ENCODE assay signal across 19 cellular contexts in genomic region chr2:168198476-168199192, GRCh38. TPM values are rescaled to one million over a fixed set of nuclear protein-coding genes. Genes with fewer than 3 reads are reported as not detected.
DNase-seq lines count a peak whose midpoint lies in the region; ATAC-seq, FAIRE-seq and TF ChIP-seq lines count a peak whose summit lies in the region.
"Had no signal": no experiment of that assay in that cellular context is flagged by ENCODE, and none has a peak within 500 bp of the region (broad histone marks: within the 10 kb centered on the region; RNA-seq: fewer than 3 reads in every experiment).

No MANE protein-coding gene starts in this region.

- H2BK15ac ChIP-seq in IMR-90 (ENCODE audit: low read depth, low read length) = no peak overlapping the region; the same call in 2 of the 3 replicates

- H3K79me2 ChIP-seq in mammary epithelial cell (ENCODE audit: insufficient read depth, low read length) (peaks cover 73% of the 10 kb centered on the region), MM.1S (ENCODE audit: low read length) (no peaks in the 10 kb centered on the region)

- TF ChIP-seq CTCF in IMR-90 (conservative IDR thresholded peaks at IDR 0.05; ENCODE audit: low read depth, low read length) (no peak), mammary epithelial cell (conservative IDR thresholded peaks at IDR 0.05 in 1 of 2, IDR thresholded peaks at IDR 0.05 in 1 of 2; ENCODE audit: extremely low read depth in 1 of 2, insufficient read depth in 1 of 2, low read depth in 1 of 2, low read length in 2 of 2) (no peak), MM.1S (IDR thresholded peaks at IDR 0.05; ENCODE audit: low read length) (no peak), kidney (IDR thresholded peaks at IDR 0.05; ENCODE audit: borderline replicate concordance, extremely low read depth, insufficient read depth) (no peak), uterus (IDR thresholded peaks at IDR 0.05) (no peak)

- H4K20me1 ChIP-seq in IMR-90 (ENCODE audit: insufficient read depth, low read length) (0 out of 2 replicates have a peak, but pooled peaks cover 6% of the 10 kb centered on the region), mammary epithelial cell (ENCODE audit: insufficient read depth, low read length) (no peaks in the 10 kb centered on the region), MM.1S (ENCODE audit: insufficient read depth, low read length) (no peaks in the 10 kb centered on the region)

- H3K9me3 ChIP-seq in IMR-90 (ENCODE audit: control insufficient read depth, insufficient read depth, low read length) (no peaks in the 10 kb centered on the region), mammary epithelial cell (replicated peaks; ENCODE audit: insufficient read depth, low read length) (no peaks in the 10 kb centered on the region), MM.1S (replicated peaks; ENCODE audit: insufficient read depth, low read length) (no peaks in the 10 kb centered on the region), kidney (ENCODE audit: control insufficient read depth in 1 of 2, low read length in 2 of 2) (no peaks in the 10 kb centered on the region), SJCRH30 (replicated peaks) (no peaks in the 10 kb centered on the region), uterus (no peaks in the 10 kb centered on the region)
- H3K9me3 ChIP-seq: Peyer's patch had no signal

- no peak overlapping the region; the same call in 1 of the 2 replicates for H2BK20ac ChIP-seq in IMR-90 (ENCODE audit: low read depth, low read length)

- in situ Hi-C loops in IMR-90 (cut with MboI; ENCODE audit: low sequenced_read_pairs) = no loop called here
- in situ Hi-C loops in mammary epithelial cell (cut with MboI; ENCODE audit: low sequenced_read_pairs in 2 of 2) = no loop called here

- intact Hi-C loops in IMR-90 (cut with micrococcal nuclease) = no loop called here
- intact Hi-C loops in mammary epithelial cell (cut with micrococcal nuclease) = no loop called here
- intact Hi-C loops in kidney (cut with DNase I) = no loop called here
- intact Hi-C loops in uterus (cut with DNase I; ENCODE audit: low total_unique reads) = no loop called here

- H3K27ac ChIP-seq in IMR-90 (ENCODE audit: insufficient read depth, low read length) (no peak overlapping the region), mammary epithelial cell (ENCODE audit: insufficient read depth, low read depth, low read length) (peak overlapping the region; percentile 22), MM.1S (ENCODE audit: low read length) (no peak overlapping the region), kidney (ENCODE audit: low read depth in 2 of 2, low read length in 2 of 2) (no peak overlapping the region), SJCRH30 (no peak overlapping the region), uterus (no peak overlapping the region)
- H3K27ac ChIP-seq: Peyer's patch had no signal

- 80% methylated on average over 1 of the region's 7 CpGs; no CpG with 5 or more reads in 1 of the 2 experiments for WGBS in IMR-90 (ENCODE audit: extremely low coverage in 2 of 2, insufficient read length in 1 of 2), 2 experiments
- WGBS in mammary epithelial cell (ENCODE audit: low coverage, missing lambda C conversion rate) = 48% methylated on average over 7 of the region's 7 CpGs

- H3K27me3 ChIP-seq in IMR-90 (ENCODE audit: control insufficient read depth, insufficient read depth, low read length) (no peaks in the 10 kb centered on the region), mammary epithelial cell (ENCODE audit: insufficient read depth, low read length) (no peaks in the 10 kb centered on the region), MM.1S (replicated peaks; ENCODE audit: insufficient read depth, low read length) (no peaks in the 10 kb centered on the region), SJCRH30 (no peaks in the 10 kb centered on the region), uterus (no peaks in the 10 kb centered on the region)
- H3K27me3 ChIP-seq: Peyer's patch had no signal

- CTCF ChIA-PET in IMR-90 (lab: Yijun Ruan, JAX) = no interaction called here
- CTCF ChIA-PET in mammary epithelial cell (lab: Charles Lee; ENCODE audit: low non-redundant PET) = no interaction called here

- DNase-seq in AG20443 (ENCODE audit: low spot score) = peak; percentile 41
- peak; percentile 76 for DNase-seq in IMR-90
- DNase-seq in mammary epithelial cell = peak; percentile 45
- DNase-seq in iris pigment epithelial cell (ENCODE audit: low read depth) = peak; percentile 69
- no peak for DNase-seq in MM.1S
- DNase-seq in kidney = no peak
- no peak for DNase-seq in SJCRH30
- DNase-seq in uterus = no peak
- DNase-seq: anterior cingulate cortex; effector CD8-positive, alpha-beta T cell; naive thymus-derived CD4-positive, alpha-beta T cell; NCI-H1930; NCI-H524; Peyer's patch; stimulated activated CD4-positive, alpha-beta T cell treated with anti-CD3 and anti-CD28 coated beads, Interleukin-2, amount 100 ng/mL, for 24 hours; T-helper 9 cell had no signal

- H3K4me1 ChIP-seq in IMR-90 (ENCODE audit: control insufficient read depth, insufficient read depth, low read length) (peaks cover 13% of the 10 kb centered on the region), mammary epithelial cell (ENCODE audit: insufficient read depth, low read length) (peaks cover 20% of the 10 kb centered on the region), MM.1S (ENCODE audit: low read length) (no peaks in the 10 kb centered on the region), kidney (ENCODE audit: control insufficient read depth in 1 of 2, insufficient read depth in 1 of 2, low read depth in 1 of 2, low read length in 2 of 2) (no peaks in the 10 kb centered on the region), SJCRH30 (no peaks in the 10 kb centered on the region), uterus (no peaks in the 10 kb centered on the region)

- H4K91ac ChIP-seq in IMR-90 (ENCODE audit: insufficient read depth, low read depth, low read length) = no peak overlapping the region

- no peak overlapping the region for H2BK5ac ChIP-seq in IMR-90 (ENCODE audit: low read depth, low read length, poor library complexity, severe bottlenecking)

- no peak overlapping the region for H4K5ac ChIP-seq in IMR-90 (ENCODE audit: low read depth, low read length)

- peaks cover 25 to 80% of the 10 kb centered on the region in 2 experiments for H3K79me1 ChIP-seq in IMR-90 (ENCODE audit: low read depth in 1 of 2, low read length in 2 of 2)

- POLR2A ChIA-PET in IMR-90 (lab: Charles Lee; ENCODE audit: unreplicated experiment) = no interaction called here

- no peak overlapping the region for H3K18ac ChIP-seq in IMR-90 (ENCODE audit: low read depth, low read length)

- no peak for TF ChIP-seq POLR2A in IMR-90 (IDR thresholded peaks at IDR 0.05; ENCODE audit: low read depth, low read length)
- no peak for TF ChIP-seq POLR2A in uterus (IDR thresholded peaks at IDR 0.05)

- H3K4ac ChIP-seq in IMR-90 (ENCODE audit: low read depth, low read length) = no peak overlapping the region; the same call in 1 of the 2 replicates

- H3K4me3 ChIP-seq in IMR-90 (ENCODE audit: insufficient read depth, low read depth, low read length) (no peak overlapping the region), mammary epithelial cell (replicated peaks in 1 of 3; ENCODE audit: insufficient read depth in 1 of 3, low read depth in 2 of 3, low read length in 3 of 3) (no peak overlapping the region), MM.1S (ENCODE audit: low read length) (no peak overlapping the region), kidney (ENCODE audit: low read length in 2 of 2) (no peak overlapping the region), SJCRH30 (no peak overlapping the region), uterus (no peak overlapping the region)
- H3K4me3 ChIP-seq: K562, Peyer's patch had no signal

- H3K4me2 ChIP-seq in IMR-90 (ENCODE audit: low read depth, low read length) (0 out of 2 replicates have a peak overlapping the region, but pooled peaks have one; percentile 3), mammary epithelial cell (ENCODE audit: insufficient read depth, low read depth, low read length) (peak overlapping the region; percentile 58), MM.1S (ENCODE audit: low read depth, low read length) (no peak overlapping the region)

- no peaks in the 10 kb centered on the region for H3K9me2 ChIP-seq in MM.1S (replicated peaks; ENCODE audit: insufficient read depth, low read length)

- H2AK5ac ChIP-seq in IMR-90 (ENCODE audit: low read depth, low read length) = peak overlapping the region; percentile 47; the same call in 1 of the 2 replicates

- H3K23ac ChIP-seq in IMR-90 (ENCODE audit: low read depth, low read length) = 0 out of 2 replicates have a peak overlapping the region, but pooled peaks have one; percentile 14

- no peak overlapping the region for H3K56ac ChIP-seq in IMR-90 (ENCODE audit: extremely low read depth, insufficient read depth, low read length)

- H4K8ac ChIP-seq in IMR-90 (ENCODE audit: low read depth in 2 of 2, low read length in 2 of 2) = peak overlapping the region in 1 of 2 experiments; percentile 34; a peak in 1 of 4 replicates

- H3K36me3 ChIP-seq in IMR-90 (ENCODE audit: control insufficient read depth, insufficient read depth, low read length) (no peaks in the 10 kb centered on the region; the same call in 1 of the 2 replicates), mammary epithelial cell (ENCODE audit: insufficient read depth, low read length) (no peaks in the 10 kb centered on the region), MM.1S (replicated peaks; ENCODE audit: insufficient read depth, low read length) (no peaks in the 10 kb centered on the region), kidney (ENCODE audit: control insufficient read depth in 1 of 2, insufficient read depth in 2 of 2, low read length in 2 of 2) (no peaks in the 10 kb centered on the region), SJCRH30 (no peaks in the 10 kb centered on the region), uterus (no peaks in the 10 kb centered on the region)
- H3K36me3 ChIP-seq: Peyer's patch had no signal

- H2AK9ac ChIP-seq in IMR-90 (replicated peaks; ENCODE audit: low read depth, low read length, poor library complexity) = peak overlapping the region; percentile 44

- dilution Hi-C loops in IMR-90 (cut with HindIII; ENCODE audit: low sequenced_read_pairs, unreplicated experiment) (no loop called here), mammary epithelial cell (cut with HindIII; ENCODE audit: low sequenced_read_pairs) (no loop called here)

- no peak for TF ChIP-seq RAD21 in IMR-90 (IDR thresholded peaks at IDR 0.05; ENCODE audit: low read length)

- no peak overlapping the region for H3K9ac ChIP-seq in IMR-90 (ENCODE audit: low read depth, low read length)
- no peak overlapping the region for H3K9ac ChIP-seq in mammary epithelial cell (ENCODE audit: insufficient read depth, low read length)
- no peak overlapping the region for H3K9ac ChIP-seq in MM.1S (ENCODE audit: low read length)
- H3K9ac ChIP-seq in kidney (ENCODE audit: low read length in 2 of 2) = no peak overlapping the region

- H2BK120ac ChIP-seq in IMR-90 (ENCODE audit: low read depth, low read length) = peak overlapping the region; percentile 30; the same call in 1 of the 2 replicates

- H3F3A ChIP-seq in MM.1S (ENCODE audit: insufficient read depth, low read length) = no peaks in the 10 kb centered on the region

- peaks cover 6% of the 10 kb centered on the region; the same call in 1 of the 2 replicates for H3K9me1 ChIP-seq in IMR-90 (ENCODE audit: insufficient read depth, low read length)

- peak overlapping the region; percentile 33; the same call in 1 of the 2 replicates for H3K14ac ChIP-seq in IMR-90 (replicated peaks; ENCODE audit: low read depth, low read length)

- no peak overlapping the region for H2AFZ ChIP-seq in IMR-90 (replicated peaks; ENCODE audit: low read length, poor library complexity)
- no peak overlapping the region for H2AFZ ChIP-seq in mammary epithelial cell (ENCODE audit: low read depth, low read length)
- H2AFZ ChIP-seq in MM.1S (ENCODE audit: low read length) = no peak overlapping the region

- no peak for FAIRE-seq in kidney (lab: Jason Lieb, UNC)
- FAIRE-seq: K562 had no signal

- BruUV-seq in IMR-90 (replicated peaks; lab: Mats Ljungman, UMichigan) (no TSS peak), mammary epithelial cell (replicated peaks; lab: Mats Ljungman, UMichigan) (no TSS peak)

- ATAC-seq in IMR-90 (ENCODE audit: low read depth) = peak; percentile 70
- ATAC-seq: K562; left lobe of liver; naive thymus-derived CD4-positive, alpha-beta T cell had no signal

RNA-seq across cellular contexts. Expression of gene STK39, which starts 48.8 kb away (rescaled TPM):
- total RNA-seq in IMR-90 (2012; rRNA removed) (11.8 and 25.8 TPM in 2 replicates), mammary epithelial cell (10 to 100 TPM; 24.8 to 33.7 TPM), kidney (27.1 TPM), uterus (10 to 100 TPM in 2 of 4 donors, 1 to 10 TPM in 2; 5.0 to 23.6 (median 9.8) TPM)
- polyA plus RNA-seq in IMR-90 (2012; rRNA removed) (12.8 and 16.4 TPM in 2 replicates), mammary epithelial cell (15.9 TPM), kidney (ENCODE audit: insufficient read depth, low read depth, low replicate concordance) (15.9 TPM)
- polyA plus RNA-seq in IMR-90 (2012; cell fraction: cytosol; rRNA removed) = 2.3 and 4.0 TPM in 2 replicates
- 0.84 and 11.9 TPM in 2 replicates for polyA plus RNA-seq in IMR-90 (2012; cell fraction: nucleus; rRNA removed; ENCODE audit: low replicate concordance)
- 8.4 TPM for polyA minus RNA-seq in mammary epithelial cell
- 7.9 and 8.5 TPM in 2 replicates for total RNA-seq in SJCRH30 (2014; rRNA removed; shearing (Covaris generic))
- total RNA-seq: G401 had no signal

Comparison
In these comparisons a context has a peak if more than half of its experiments do, and no peak if none do; other contexts are left out.
1. DNase-seq: peak in AG20443 (single experiment), IMR-90 (single experiment), mammary epithelial cell (single experiment) and iris pigment epithelial cell (single experiment); none in MM.1S (single experiment), kidney (single experiment), SJCRH30 (0 of 2) and uterus (0 of 2).